21 cellular contexts compared by ENCODE assay signal in genomic region chr7:1691096-1691495, GRCh38. TPM values are rescaled to one million over a fixed set of nuclear protein-coding genes. Genes with fewer than 3 reads are reported as not detected.
DNase-seq lines count a peak whose midpoint lies in the region; ATAC-seq and TF ChIP-seq lines count a peak whose summit lies in the region.
"Had no signal": no experiment of that assay in that cellular context is flagged by ENCODE, and none has a peak within 500 bp of the region (broad histone marks: within the 10 kb centered on the region; RNA-seq: fewer than 3 reads in every experiment).

No MANE protein-coding gene starts in this region.

- H3K27ac ChIP-seq in RWPE1 (peak overlapping the region; percentile 85), temporal lobe (ENCODE audit: low read depth, low read length) (peak overlapping the region; percentile 55)
- H3K27ac ChIP-seq: upper lobe of left lung, VCaP had no signal

- H3K27me3 Mint-ChIP-seq in activated CD8-positive, alpha-beta memory T cell treated with anti-CD3 and anti-CD28 coated beads, Interleukin-2, amount 10 ng/mL, durations not matched to agents 7 days and 5 days = peaks cover 5% of the 10 kb centered on the region

- POLR2A ChIA-PET in RWPE1 (lab: Yijun Ruan, JAX; ENCODE audit: low non-redundant PET) = no interaction called here

- no peaks in the 10 kb centered on the region for H3K4me1 Mint-ChIP-seq in activated CD8-positive, alpha-beta memory T cell treated with anti-CD3 and anti-CD28 coated beads, Interleukin-2, amount 10 ng/mL, durations not matched to agents 7 days and 5 days
- H3K4me1 Mint-ChIP-seq: activated naive CD8-positive, alpha-beta T cell treated with anti-CD3 and anti-CD28 coated beads, Interleukin-2, amount 50 U/mL, for 24 hours; stimulated activated memory B cell treated with anti-CD40 and anti-IgM and Interleukin-4, amounts not matched to agents 10 μg/mL and 1 μg/mL and 100 μg/mL, for 72 hours had no signal

- H3K36me3 Mint-ChIP-seq in activated CD8-positive, alpha-beta memory T cell treated with anti-CD3 and anti-CD28 coated beads, Interleukin-2, amount 10 ng/mL, durations not matched to agents 7 days and 5 days = no peaks in the 10 kb centered on the region
- H3K36me3 Mint-ChIP-seq: stimulated activated memory B cell treated with anti-CD40 and anti-IgM and Interleukin-4, amounts not matched to agents 10 μg/mL and 1 μg/mL and 100 μg/mL, for 72 hours had no signal

- CTCF ChIA-PET in activated CD8-positive, alpha-beta memory T cell treated with anti-CD3 and anti-CD28 coated beads, Interleukin-2, amount 10 ng/mL, durations not matched to agents 7 days and 5 days (lab: Charles Lee) = no interaction called here
- CTCF ChIA-PET in RWPE1 (lab: Yijun Ruan, JAX) = interaction anchor here (1.1 kb wide), 1 partner anchor 17 kb away, joined by 4 read pairs; no protein-coding TSS in a partner anchor

- no peak for ATAC-seq in activated CD8-positive, alpha-beta memory T cell treated with anti-CD3 and anti-CD28 coated beads, Interleukin-2, amount 10 ng/mL, durations not matched to agents 7 days and 5 days
- no peak for ATAC-seq in left lobe of liver
- ATAC-seq: activated CD8-positive, alpha-beta T cell treated with anti-CD3 and anti-CD28 coated beads for 36 hours; naive thymus-derived CD4-positive, alpha-beta T cell; stimulated activated memory B cell treated with anti-CD40 and anti-IgM and Interleukin-4, amounts not matched to agents 10 μg/mL and 1 μg/mL and 100 μg/mL, for 72 hours had no signal

- no peak overlapping the region for H3K27ac Mint-ChIP-seq in activated CD8-positive, alpha-beta memory T cell treated with anti-CD3 and anti-CD28 coated beads, Interleukin-2, amount 10 ng/mL, durations not matched to agents 7 days and 5 days
- H3K27ac Mint-ChIP-seq: activated CD8-positive, alpha-beta T cell treated with anti-CD3 and anti-CD28 coated beads for 36 hours; activated naive CD8-positive, alpha-beta T cell treated with anti-CD3 and anti-CD28 coated beads, Interleukin-2, amount 50 U/mL, for 24 hours; naive thymus-derived CD4-positive, alpha-beta T cell; stimulated activated memory B cell treated with anti-CD40 and anti-IgM and Interleukin-4, amounts not matched to agents 10 μg/mL and 1 μg/mL and 100 μg/mL, for 72 hours had no signal

- H3K4me3 Mint-ChIP-seq in activated CD8-positive, alpha-beta memory T cell treated with anti-CD3 and anti-CD28 coated beads, Interleukin-2, amount 10 ng/mL, durations not matched to agents 7 days and 5 days = no peak overlapping the region
- H3K4me3 Mint-ChIP-seq: activated CD8-positive, alpha-beta T cell treated with anti-CD3 and anti-CD28 coated beads for 36 hours; activated naive CD8-positive, alpha-beta T cell treated with anti-CD3 and anti-CD28 coated beads, Interleukin-2, amount 50 U/mL, for 24 hours; naive thymus-derived CD4-positive, alpha-beta T cell; stimulated activated memory B cell treated with anti-CD40 and anti-IgM and Interleukin-4, amounts not matched to agents 10 μg/mL and 1 μg/mL and 100 μg/mL, for 72 hours had no signal

- no peak for TF ChIP-seq CTCF in RWPE1 (conservative IDR thresholded peaks at IDR 0.05; ENCODE audit: low read depth)

- peak; percentile 29 for DNase-seq in activated CD8-positive, alpha-beta memory T cell treated with anti-CD3 and anti-CD28 coated beads, Interleukin-2, amount 10 ng/mL, durations not matched to agents 7 days and 5 days
- DNase-seq in activated CD8-positive, alpha-beta memory T cell treated with anti-CD3 and anti-CD28 coated beads for 24 hours = no peak
- no peak for DNase-seq in RWPE1 (ENCODE audit: low spot score)
- DNase-seq in left lobe of liver (ENCODE audit: low spot score) = peak; percentile 24
- DNase-seq in stimulated activated CD4-positive, alpha-beta T cell treated with anti-CD3 and anti-CD28 coated beads, Interleukin-15, amount 100 ng/mL, for 24 hours = no peak
- no peak for DNase-seq in NCI-H187 treated with DMSO at 0.1 percent for 48 hours (lab: John Stamatoyannopoulos, UW)
- DNase-seq in stimulated activated CD4-positive, alpha-beta T cell treated with anti-CD3 and anti-CD28 coated beads, Interleukin-4, amount 100 ng/mL, for 4 hours = no peak
- DNase-seq: activated CD8-positive, alpha-beta T cell treated with anti-CD3 and anti-CD28 coated beads for 36 hours; activated naive CD8-positive, alpha-beta T cell treated with anti-CD3 and anti-CD28 coated beads, Interleukin-2, amount 50 U/mL, for 24 hours; BE2C; dermis blood vessel endothelial cell; HCEC 1CT; NCI-H1417 treated with DMSO at 0.1 percent for 48 hours; NCI-H2171 treated with DMSO at 0.1 percent for 48 hours; NCI-H526; SIG-M5 had no signal

- peaks cover 3% of the 10 kb centered on the region for H3K9me3 Mint-ChIP-seq in activated CD8-positive, alpha-beta memory T cell treated with anti-CD3 and anti-CD28 coated beads, Interleukin-2, amount 10 ng/mL, durations not matched to agents 7 days and 5 days (ENCODE audit: low read depth)

RNA-seq across cellular contexts. Expression of gene ELFN1, which starts 21.0 kb away (rescaled TPM):
- total RNA-seq in activated CD8-positive, alpha-beta memory T cell treated with anti-CD3 and anti-CD28 coated beads, Interleukin-2, amount 10 ng/mL, durations not matched to agents 7 days and 5 days = not detected
- total RNA-seq in left lobe of liver (17.5 TPM), temporal lobe (5.4 TPM)

Comparison
In these comparisons a context has a peak if more than half of its experiments do, and no peak if none do; other contexts are left out.
1. DNase-seq: peak in activated CD8-positive, alpha-beta memory T cell treated with anti-CD3 and anti-CD28 coated beads, Interleukin-2, amount 10 ng/mL, durations not matched to agents 7 days and 5 days (single experiment) and left lobe of liver (single experiment); none in activated CD8-positive, alpha-beta memory T cell treated with anti-CD3 and anti-CD28 coated beads for 24 hours (single experiment), RWPE1 (single experiment), stimulated activated CD4-positive, alpha-beta T cell treated with anti-CD3 and anti-CD28 coated beads, Interleukin-15, amount 100 ng/mL, for 24 hours (single experiment), NCI-H187 treated with DMSO at 0.1 percent for 48 hours (single experiment) and stimulated activated CD4-positive, alpha-beta T cell treated with anti-CD3 and anti-CD28 coated beads, Interleukin-4, amount 100 ng/mL, for 4 hours (0 of 2).